ENCODE assay signal across 29 cellular contexts in genomic region chr3:99242271-99242670, GRCh38.
A peak's percentile ranks its signal among the peaks of the same experiment; 100 is the strongest.
DNase-seq lines count a peak whose midpoint lies in the region; ATAC-seq, FAIRE-seq and TF ChIP-seq lines count a peak whose summit lies in the region.
"Had no signal": no experiment of that assay in that cellular context is flagged by ENCODE, and none has a peak within 500 bp of the region (broad histone marks: within the 10 kb centered on the region; RNA-seq: fewer than 3 reads in every experiment).

No MANE protein-coding gene starts in this region.

- CTCF ChIA-PET in mammary epithelial cell (lab: Charles Lee; ENCODE audit: low non-redundant PET): no interaction called here

- BruUV-seq in mammary epithelial cell (replicated peaks; lab: Mats Ljungman, UMichigan): no TSS peak

- H3K9me3 Mint-ChIP-seq in astrocyte (ENCODE audit: unreplicated experiment): peaks cover 1% of the 10 kb centered on the region
- H3K9me3 Mint-ChIP-seq in activated naive CD4-positive, alpha-beta T cell treated with anti-CD3 and anti-CD28 coated beads, Interleukin-2, amount 50 U/mL, for 72 hours: peaks cover 0 to 4% of the 10 kb centered on the region in 2 donors

- WGBS in mammary epithelial cell (ENCODE audit: low coverage, missing lambda C conversion rate): 96% methylated on average over 2 of the region's 2 CpGs

- no peak for TF ChIP-seq CTCF in mammary epithelial cell (conservative IDR thresholded peaks at IDR 0.05 in 1 of 2, IDR thresholded peaks at IDR 0.05 in 1 of 2; ENCODE audit: extremely low read depth in 1 of 2, insufficient read depth in 1 of 2, low read depth in 1 of 2, low read length in 2 of 2)
- TF ChIP-seq CTCF in breast epithelium (IDR thresholded peaks at IDR 0.05): no peak
- TF ChIP-seq CTCF in astrocyte (IDR thresholded peaks at IDR 0.05; ENCODE audit: insufficient read depth, low read depth, low read length): no peak

- H3K4me1 ChIP-seq in mammary epithelial cell (ENCODE audit: insufficient read depth, low read length): peaks cover 12% of the 10 kb centered on the region
- no peaks in the 10 kb centered on the region for H3K4me1 ChIP-seq in breast epithelium
- peaks cover 5% of the 10 kb centered on the region for H3K4me1 ChIP-seq in astrocyte (ENCODE audit: insufficient read depth, low read length)
- H3K4me1 ChIP-seq: adrenal gland; BLaER1 treated with 17β-estradiol and CSF1 and Interleukin-3, amounts not matched to agents 10 nM and 100 nM; spleen; testis had no signal

- intact Hi-C loops in mammary epithelial cell (cut with micrococcal nuclease): no loop called here
- intact Hi-C loops in breast epithelium (cut with DNase I; ENCODE audit: low total_unique reads): no loop called here

- H3K9me3 ChIP-seq in mammary epithelial cell (replicated peaks; ENCODE audit: insufficient read depth, low read length) (no peaks in the 10 kb centered on the region), breast epithelium (no peaks in the 10 kb centered on the region), astrocyte (ENCODE audit: insufficient read depth, low read depth, low read length) (no peaks in the 10 kb centered on the region)
- H3K9me3 ChIP-seq: adrenal gland; BLaER1 treated with 17β-estradiol and CSF1 and Interleukin-3, amounts not matched to agents 10 nM and 100 nM; testis had no signal

- H3K4me3 Mint-ChIP-seq in astrocyte (ENCODE audit: unreplicated experiment): no peak overlapping the region
- H3K4me3 Mint-ChIP-seq: activated T-cell treated with anti-CD3 and anti-CD28 coated beads, Interleukin-2, amount 50 U/mL, for 24 hours; central memory CD8-positive, alpha-beta T cell; GM23338 had no signal

- no peak overlapping the region for H3K9ac ChIP-seq in mammary epithelial cell (ENCODE audit: insufficient read depth, low read length)
- H3K9ac ChIP-seq in astrocyte (ENCODE audit: low read length): no peak overlapping the region
- H3K9ac ChIP-seq: BLaER1 treated with 17β-estradiol and CSF1 and Interleukin-3, amounts not matched to agents 10 nM and 100 nM; KMS-11 had no signal

- ATAC-seq in HG02938 (IDR thresholded peaks at IDR 0.05; ENCODE audit: unreplicated experiment): no peak
- no peak for ATAC-seq in HG03039 (IDR thresholded peaks at IDR 0.05; ENCODE audit: unreplicated experiment)
- no peak for ATAC-seq in activated naive CD4-positive, alpha-beta T cell treated with anti-CD3 and anti-CD28 coated beads, Interleukin-2, amount 50 U/mL, for 72 hours
- ATAC-seq in HG02885 (IDR thresholded peaks at IDR 0.05; ENCODE audit: poor library complexity, unreplicated experiment): no peak
- ATAC-seq: activated CD4-positive, CD25-positive, alpha-beta regulatory T cell treated with anti-CD3 and anti-CD28 coated beads, Interleukin-2, amount 50 U/mL, for 24 hours; esophagus mucosa; GM23338 had no signal

- H3K4me2 ChIP-seq in mammary epithelial cell (ENCODE audit: insufficient read depth, low read depth, low read length): no peak overlapping the region
- H3K4me2 ChIP-seq in astrocyte (ENCODE audit: low read length): no peak overlapping the region
- H3K4me2 ChIP-seq: BLaER1 treated with 17β-estradiol and CSF1 and Interleukin-3, amounts not matched to agents 10 nM and 100 nM; GM23338; KMS-11 had no signal

- H3K79me2 ChIP-seq in mammary epithelial cell (ENCODE audit: insufficient read depth, low read length) (no peaks in the 10 kb centered on the region), astrocyte (ENCODE audit: insufficient read depth, low read length) (no peaks in the 10 kb centered on the region)

- H3K27me3 ChIP-seq in mammary epithelial cell (ENCODE audit: insufficient read depth, low read length): no peaks in the 10 kb centered on the region
- no peaks in the 10 kb centered on the region for H3K27me3 ChIP-seq in breast epithelium
- no peaks in the 10 kb centered on the region for H3K27me3 ChIP-seq in astrocyte (ENCODE audit: insufficient read depth, low read length)
- H3K27me3 ChIP-seq: adrenal gland; BLaER1 treated with 17β-estradiol and CSF1 and Interleukin-3, amounts not matched to agents 10 nM and 100 nM; spleen; testis had no signal

- TF ChIP-seq POLR2A in breast epithelium (IDR thresholded peaks at IDR 0.05): no peak

- H3K36me3 ChIP-seq in mammary epithelial cell (ENCODE audit: insufficient read depth, low read length): no peaks in the 10 kb centered on the region
- H3K36me3 ChIP-seq in breast epithelium: no peaks in the 10 kb centered on the region
- H3K36me3 ChIP-seq in astrocyte (ENCODE audit: insufficient read depth, low read length): no peaks in the 10 kb centered on the region
- H3K36me3 ChIP-seq: adrenal gland; BLaER1 treated with 17β-estradiol and CSF1 and Interleukin-3, amounts not matched to agents 10 nM and 100 nM; spleen had no signal

- dilution Hi-C loops in mammary epithelial cell (cut with HindIII; ENCODE audit: low sequenced_read_pairs): no loop called here

- no peaks in the 10 kb centered on the region for H3K27me3 Mint-ChIP-seq in astrocyte (ENCODE audit: low read depth, unreplicated experiment)
- H3K27me3 Mint-ChIP-seq: activated T-cell treated with anti-CD3 and anti-CD28 coated beads, Interleukin-2, amount 50 U/mL, for 24 hours; central memory CD8-positive, alpha-beta T cell had no signal

- H3K4me1 Mint-ChIP-seq in astrocyte (ENCODE audit: low read depth, unreplicated experiment): peaks cover 20% of the 10 kb centered on the region
- H3K4me1 Mint-ChIP-seq: central memory CD8-positive, alpha-beta T cell had no signal

- H3K4me3 ChIP-seq in mammary epithelial cell (replicated peaks in 1 of 3; ENCODE audit: insufficient read depth in 1 of 3, low read depth in 2 of 3, low read length in 3 of 3) (no peak overlapping the region), breast epithelium (no peak overlapping the region), astrocyte (ENCODE audit: insufficient read depth, low read depth, low read length) (no peak overlapping the region)
- H3K4me3 ChIP-seq: adrenal gland; BLaER1 treated with 17β-estradiol and CSF1 and Interleukin-3, amounts not matched to agents 10 nM and 100 nM; GM23338; lung; spleen; testis had no signal

- FAIRE-seq in astrocyte (lab: Jason Lieb, UNC): peak; percentile 85

- H2AFZ ChIP-seq in mammary epithelial cell (ENCODE audit: low read depth, low read length) (peak overlapping the region; percentile 27), astrocyte (ENCODE audit: low read depth, low read length) (no peak overlapping the region)
- H2AFZ ChIP-seq: GM23338 had no signal

- H3K36me3 Mint-ChIP-seq in astrocyte (ENCODE audit: low read depth, unreplicated experiment): no peaks in the 10 kb centered on the region
- no peaks in the 10 kb centered on the region for H3K36me3 Mint-ChIP-seq in activated naive CD4-positive, alpha-beta T cell treated with anti-CD3 and anti-CD28 coated beads, Interleukin-2, amount 50 U/mL, for 72 hours

- H3K27ac ChIP-seq in mammary epithelial cell (ENCODE audit: insufficient read depth, low read depth, low read length) (no peak overlapping the region), breast epithelium (no peak overlapping the region), astrocyte (ENCODE audit: low read depth, low read length) (no peak overlapping the region)
- H3K27ac ChIP-seq: adrenal gland; BLaER1 treated with 17β-estradiol and CSF1 and Interleukin-3, amounts not matched to agents 10 nM and 100 nM; KMS-11; RWPE1; spleen; testis had no signal

- DNase-seq in mammary epithelial cell (peak; percentile 26), breast epithelium (ENCODE audit: low spot score in 2 of 2) (no peak), astrocyte (ENCODE audit: low read depth) (peak; percentile 59), kidney tubule cell (ENCODE audit: low spot score) (peak; percentile 69)
- no peak for DNase-seq in activated naive CD4-positive, alpha-beta T cell treated with anti-CD3 and anti-CD28 coated beads, Interleukin-2, amount 50 U/mL, for 72 hours (ENCODE audit: low spot score in 2 of 2)
- DNase-seq: 8988T; activated CD8-positive, alpha-beta memory T cell treated with anti-CD3 and anti-CD28 coated beads for 24 hours; activated T-cell treated with anti-CD3 and anti-CD28 coated beads, Interleukin-2, amount 50 U/mL, for 24 hours; adrenal gland; Calu3; effector CD8-positive, alpha-beta T cell; NCI-H1694 treated with DMSO at 0.1 percent for 48 hours; NCI-H69; spleen; stimulated activated CD4-positive, alpha-beta T cell treated with anti-CD3 and anti-CD28 coated beads, Interleukin-4, amount 100 ng/mL, for 1 hour; stimulated activated naive CD4-positive, alpha-beta T cell; T-helper 9 cell; testis had no signal

- no peaks in the 10 kb centered on the region for H4K20me1 ChIP-seq in mammary epithelial cell (ENCODE audit: insufficient read depth, low read length)
- H4K20me1 ChIP-seq in astrocyte (ENCODE audit: insufficient read depth, low read length): no peaks in the 10 kb centered on the region
- H4K20me1 ChIP-seq: BLaER1 treated with 17β-estradiol and CSF1 and Interleukin-3, amounts not matched to agents 10 nM and 100 nM had no signal

- in situ Hi-C loops in mammary epithelial cell (cut with MboI; ENCODE audit: low sequenced_read_pairs in 2 of 2): no loop called here

- peak overlapping the region; percentile 41 for H3K27ac Mint-ChIP-seq in astrocyte (ENCODE audit: unreplicated experiment)
- no peak overlapping the region for H3K27ac Mint-ChIP-seq in activated naive CD4-positive, alpha-beta T cell treated with anti-CD3 and anti-CD28 coated beads, Interleukin-2, amount 50 U/mL, for 72 hours
- H3K27ac Mint-ChIP-seq: activated T-cell treated with anti-CD3 and anti-CD28 coated beads, Interleukin-2, amount 50 U/mL, for 24 hours; GM23338 had no signal

Comparison
In these comparisons a context has a peak if more than half of its experiments do, and no peak if none do; other contexts are left out.
1. DNase-seq: peak in mammary epithelial cell (single experiment), astrocyte (single experiment) and kidney tubule cell (single experiment); none in breast epithelium (0 of 2) and activated naive CD4-positive, alpha-beta T cell treated with anti-CD3 and anti-CD28 coated beads, Interleukin-2, amount 50 U/mL, for 72 hours (0 of 2).